ENCODE assay signal across 34 cellular contexts in genomic region chr1:174123843-174124242, GRCh38.
"Had no signal": no experiment of that assay in that cellular context is flagged by ENCODE, and none has a peak within 500 bp of the region (broad histone marks: within the 10 kb centered on the region; RNA-seq: fewer than 3 reads in every experiment).

No MANE protein-coding gene starts in this region.

- H3K4me1 ChIP-seq: adrenal gland, ascending aorta, body of pancreas, breast epithelium had no signal

- DNase-seq: activated effector memory CD4-positive, alpha-beta T cell treated with anti-CD3 and anti-CD28 coated beads, Interleukin-2, amount 50 U/mL, for 16 hours; activated effector memory CD4-positive, alpha-beta T cell treated with Interleukin-2 at 50 U/mL for 16 hours; activated gamma-delta T cell; activated gamma-delta T cell treated with Interleukin-2 at 50 U/mL for 16 hours; activated naive CD4-positive, alpha-beta T cell; activated naive CD4-positive, alpha-beta T cell treated with anti-CD3 and anti-CD28 coated beads for 36 hours; activated naive CD4-positive, alpha-beta T cell treated with anti-CD3 and anti-CD28 coated beads, Interleukin-2, amount 10 ng/mL, durations not matched to agents 7 days and 5 days; activated naive CD4-positive, alpha-beta T cell treated with anti-CD3 and anti-CD28 coated beads, Interleukin-2, amount 50 U/mL, for 16 hours; activated naive CD4-positive, alpha-beta T cell treated with Interleukin-2 at 50 U/mL for 16 hours; activated naive CD8-positive, alpha-beta T cell treated with anti-CD3 and anti-CD28 coated beads for 36 hours; activated naive CD8-positive, alpha-beta T cell treated with anti-CD3 and anti-CD28 coated beads, Interleukin-2, amount 10 ng/mL, durations not matched to agents 7 days and 5 days; activated naive CD8-positive, alpha-beta T cell treated with anti-CD3 and anti-CD28 coated beads, Interleukin-2, amount 50 U/mL, for 24 hours; activated T-cell treated with anti-CD3 and anti-CD28 coated beads, Interleukin-2, amount 50 U/mL, for 1 hour; activated T-cell treated with anti-CD3 and anti-CD28 coated beads, Interleukin-2, amount 50 U/mL, for 24 hours; activated T-cell treated with anti-CD3 and anti-CD28 coated beads, Interleukin-2, amount 50 U/mL, for 4 hours; activated T-cell treated with anti-CD3 and anti-CD28 coated beads, Interleukin-2, amount 50 U/mL, for 48 hours; activated T-cell treated with anti-CD3 and anti-CD28 coated beads, Interleukin-2, amount 50 U/mL, for 72 hours; adrenal gland; amniotic stem cell; amygdala; anterior cingulate cortex; aorta; body of pancreas; brain microvascular endothelial cell; caudate nucleus; central memory CD4-positive, alpha-beta T cell; cerebellar nuclear complex had no signal

- H3K9me3 ChIP-seq: adrenal gland, body of pancreas had no signal

- H3K4me3 ChIP-seq: adrenal gland, ascending aorta, body of pancreas, breast epithelium, cardiac muscle cell had no signal

- H3K36me3 ChIP-seq: adrenal gland, ascending aorta, brain microvascular endothelial cell, breast epithelium, cardiac muscle cell had no signal

- H3K27me3 ChIP-seq: adrenal gland, ascending aorta, body of pancreas, brain microvascular endothelial cell, breast epithelium, cardiac muscle cell had no signal

- FAIRE-seq: astrocyte, bronchial epithelial cell had no signal

- ATAC-seq: activated naive CD4-positive, alpha-beta T cell treated with anti-CD3 and anti-CD28 coated beads, Interleukin-2, amount 50 U/mL, for 72 hours; activated naive CD8-positive, alpha-beta T cell treated with anti-CD3 and anti-CD28 coated beads, Interleukin-2, amount 50 U/mL, for 24 hours; activated T-cell treated with anti-CD3 and anti-CD28 coated beads, Interleukin-2, amount 50 U/mL, for 4 hours; activated T-cell treated with anti-CD3 and anti-CD28 coated beads, Interleukin-2, amount 50 U/mL, for 72 hours; activated T-helper 17 cell treated with anti-CD3 and anti-CD28 coated beads, Interleukin-2, amount 50 U/mL, for 72 hours; body of pancreas had no signal

- H3K27ac ChIP-seq: adrenal gland, ascending aorta, body of pancreas, brain microvascular endothelial cell, breast epithelium, cardiac muscle cell had no signal
